ENCODE assay signal across 8 cellular contexts in the genomic region with DNA sequence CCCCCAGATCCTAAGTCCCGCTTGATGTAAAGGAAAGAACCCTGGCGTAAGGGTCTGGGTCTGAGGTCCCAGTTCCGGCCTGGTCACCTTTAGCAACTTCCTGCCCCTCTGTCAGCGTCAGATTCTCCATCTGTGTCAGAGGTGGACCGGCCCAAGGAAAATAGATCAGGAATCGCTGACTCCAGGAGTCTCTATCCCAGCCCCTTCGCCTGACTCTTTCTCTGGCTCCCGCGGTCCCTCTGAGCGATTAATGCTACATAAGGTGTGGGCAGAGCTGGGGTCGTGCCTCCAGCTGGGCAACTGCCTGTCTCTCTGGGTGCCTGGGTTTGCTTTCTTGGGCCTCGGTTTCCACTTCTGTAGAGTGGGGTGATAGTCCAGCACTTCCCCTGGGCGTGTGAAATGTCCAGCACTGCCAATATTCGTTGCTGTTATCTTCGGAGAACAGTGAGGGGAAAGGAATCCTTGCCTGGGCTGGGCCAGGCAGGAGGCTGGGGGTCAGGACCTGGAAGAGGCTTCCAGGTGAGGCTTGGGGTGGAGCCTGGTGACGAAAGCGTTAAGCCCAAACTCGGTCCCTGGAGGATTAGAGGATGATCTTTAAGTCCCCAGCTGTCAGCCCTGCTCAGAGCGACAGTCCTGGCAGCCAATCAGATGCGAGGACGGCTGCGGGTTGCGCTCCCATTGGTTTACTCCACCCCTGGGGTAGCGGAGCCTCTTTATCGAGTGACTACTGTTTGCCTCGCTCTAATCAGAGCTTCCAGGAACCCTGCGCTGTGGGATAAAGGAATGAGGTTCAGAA. TPM values are rescaled to one million over a fixed set of nuclear protein-coding genes. Genes with fewer than 3 reads are reported as not detected.
DNase-seq lines count a peak whose midpoint lies in the region; ATAC-seq and TF ChIP-seq lines count a peak whose summit lies in the region.

No MANE protein-coding gene starts in this region.

- no peak for TF ChIP-seq CTCF in GM12865 (IDR thresholded peaks at IDR 0.05; ENCODE audit: insufficient read depth, low read depth, low read length, missing control alignments)
- TF ChIP-seq CTCF in WI38 (IDR thresholded peaks at IDR 0.05; ENCODE audit: low read depth, low read length), result no peak
- no peak for TF ChIP-seq CTCF in mammary epithelial cell (conservative IDR thresholded peaks at IDR 0.05 in 1 of 2, IDR thresholded peaks at IDR 0.05 in 1 of 2; ENCODE audit: extremely low read depth in 1 of 2, insufficient read depth in 1 of 2, low read depth in 1 of 2, low read length in 2 of 2)

- H3K9ac ChIP-seq in mammary epithelial cell (ENCODE audit: insufficient read depth, low read length), result peak overlapping the region; percentile 30

- no peaks in the 10 kb centered on the region for H4K20me1 ChIP-seq in mammary epithelial cell (ENCODE audit: insufficient read depth, low read length)

- in situ Hi-C loops in mammary epithelial cell (cut with MboI; ENCODE audit: low sequenced_read_pairs in 2 of 2), result no loop called here

- peak overlapping the region; percentile 95 for H3K4me2 ChIP-seq in mammary epithelial cell (ENCODE audit: insufficient read depth, low read depth, low read length)

- H2AFZ ChIP-seq in mammary epithelial cell (ENCODE audit: low read depth, low read length), result peak overlapping the region; percentile 23

- ATAC-seq in HG03045 (IDR thresholded peaks at IDR 0.05; ENCODE audit: unreplicated experiment) (peak; percentile 44), GM21367 (IDR thresholded peaks at IDR 0.05; ENCODE audit: unreplicated experiment) (no peak)

- intact Hi-C loops in mammary epithelial cell (cut with micrococcal nuclease), result loop anchor here (2.0 kb wide), 1 partner anchor 54 kb away; a partner anchor contains a TSS

- dilution Hi-C loops in mammary epithelial cell (cut with HindIII; ENCODE audit: low sequenced_read_pairs), result no loop called here

- DNase-seq in GM12865 (ENCODE audit: low read depth), result peak; percentile 98
- DNase-seq in NCI-H2171 treated with DMSO at 0.1 percent for 48 hours (lab: John Stamatoyannopoulos, UW), result peak; percentile 97
- DNase-seq in mammary epithelial cell, result peak; percentile 94
- DNase-seq in iPS-NIHi11 (ENCODE audit: low spot score), result peak; percentile 90

- no peaks in the 10 kb centered on the region for H3K27me3 ChIP-seq in mammary epithelial cell (ENCODE audit: insufficient read depth, low read length)

- BruUV-seq in mammary epithelial cell (replicated peaks; lab: Mats Ljungman, UMichigan), result no TSS peak

- CTCF ChIA-PET in mammary epithelial cell (lab: Charles Lee; ENCODE audit: low non-redundant PET), result no interaction called here

- no peaks in the 10 kb centered on the region for H3K9me3 ChIP-seq in mammary epithelial cell (replicated peaks; ENCODE audit: insufficient read depth, low read length)

- WGBS in mammary epithelial cell (ENCODE audit: low coverage, missing lambda C conversion rate), result 4% methylated on average over 17 of the region's 27 CpGs

- peaks cover 9% of the 10 kb centered on the region for H3K36me3 ChIP-seq in mammary epithelial cell (ENCODE audit: insufficient read depth, low read length)

- H3K79me2 ChIP-seq in mammary epithelial cell (ENCODE audit: insufficient read depth, low read length), result peaks cover 8% of the 10 kb centered on the region

- peak overlapping the region; percentile 36 for H3K27ac ChIP-seq in mammary epithelial cell (ENCODE audit: insufficient read depth, low read depth, low read length)
- H3K27ac ChIP-seq in skin epidermis, result peak overlapping the region in 20 of 21 experiments; percentile 19 to 87 (median 68)

- peaks cover 28% of the 10 kb centered on the region for H3K4me1 ChIP-seq in mammary epithelial cell (ENCODE audit: insufficient read depth, low read length)

- H3K4me3 ChIP-seq in GM12865 (ENCODE audit: low read depth, low read length) (peak overlapping the region; percentile 73), WI38 (ENCODE audit: low read depth, low read length) (peak overlapping the region; percentile 52), mammary epithelial cell (replicated peaks in 1 of 3; ENCODE audit: insufficient read depth in 1 of 3, low read depth in 2 of 3, low read length in 3 of 3) (peak overlapping the region; percentile 61 to 69 (median 65)), skin epidermis (peak overlapping the region; percentile 35 to 60 (median 47))

RNA-seq across cellular contexts. Expression of a gene that starts 0.8 kb away (rescaled TPM):
- total RNA-seq in mammary epithelial cell, result 10 to 100 TPM; 14.3 to 28.4 TPM
- polyA plus RNA-seq in mammary epithelial cell, result 7.4 TPM
- 21.8 TPM for polyA minus RNA-seq in mammary epithelial cell

RNA-seq across cellular contexts. Expression of a gene that starts 14.3 kb away (rescaled TPM):
- 100 to 1,000 TPM; 420 to 485 TPM for total RNA-seq in mammary epithelial cell
- polyA plus RNA-seq in mammary epithelial cell, result 287 TPM
- polyA minus RNA-seq in mammary epithelial cell, result 688 TPM

RNA-seq across cellular contexts. Expression of a gene that starts 19.4 kb away (rescaled TPM):
- not detected for total RNA-seq in mammary epithelial cell
- polyA plus RNA-seq in mammary epithelial cell, result not detected
- not detected for polyA minus RNA-seq in mammary epithelial cell

RNA-seq across cellular contexts. Expression of a gene that starts 19.8 kb away (rescaled TPM):
- total RNA-seq in mammary epithelial cell, result 100 to 1,000 TPM; 104 to 152 TPM
- polyA plus RNA-seq in mammary epithelial cell, result 122 TPM
- 81.8 TPM for polyA minus RNA-seq in mammary epithelial cell

RNA-seq across cellular contexts. Expression of a gene that starts 26.3 kb away (rescaled TPM):
- total RNA-seq in mammary epithelial cell, result 1 to 10 TPM in 1 of 2 donors, under 1 TPM in 1; 0.94 to 6.0 TPM
- polyA plus RNA-seq in mammary epithelial cell, result 1.3 TPM
- 0.10 TPM for polyA minus RNA-seq in mammary epithelial cell
